Comparison of ENCODE assay signal across 21 cellular contexts in genomic region chr13:65378484-65378883, GRCh38.
DNase-seq lines count a peak whose midpoint lies in the region; ATAC-seq and TF ChIP-seq lines count a peak whose summit lies in the region.
"Had no signal": no experiment of that assay in that cellular context is flagged by ENCODE, and none has a peak within 500 bp of the region (broad histone marks: within the 10 kb centered on the region; RNA-seq: fewer than 3 reads in every experiment).

No MANE protein-coding gene starts in this region.

- H3K36me3 ChIP-seq in NT2/D1 (ENCODE audit: insufficient read depth, insufficient read length, low read length) (no peaks in the 10 kb centered on the region), adipocyte (ENCODE audit: control insufficient read depth, insufficient read depth, low read length, severe bottlenecking) (no peaks in the 10 kb centered on the region), endodermal cell (ENCODE audit: control insufficient read depth, insufficient read depth, low read length) (no peaks in the 10 kb centered on the region), mucosa of descending colon (ENCODE audit: low read depth) (no peaks in the 10 kb centered on the region)
- H3K36me3 ChIP-seq: BE2C, BLaER1 had no signal

- peak; percentile 3 for DNase-seq in NT2/D1 (ENCODE audit: low read depth, low spot score)
- no peak for DNase-seq in adipocyte (ENCODE audit: low read depth)
- no peak for DNase-seq in endodermal cell
- peak; percentile 1 for DNase-seq in iPS DF 19.7 (ENCODE audit: low read depth, low spot score)
- DNase-seq in NCI-H1417 treated with DMSO at 0.1 percent for 48 hours (lab: John Stamatoyannopoulos, UW) = no peak
- no peak for DNase-seq in sciatic nerve (ENCODE audit: low spot score)
- no peak for DNase-seq in T-helper 1 cell
- no peak for DNase-seq in mucosa of descending colon
- DNase-seq: 8988T; BE2C; C1 segment of cervical spinal cord; CD4-positive, alpha-beta memory T cell; CD4-positive, CD25-positive, alpha-beta regulatory T cell; CD8-positive, alpha-beta memory T cell; COR-L47; DMS 273 treated with DMSO at 0.1 percent for 48 hours; DMS153; DMS79 treated with DMSO at 0.1 percent for 48 hours; GF-D8 had no signal

- H3K36me3 Mint-ChIP-seq in endodermal cell (ENCODE audit: low read depth) = no peaks in the 10 kb centered on the region
- H3K36me3 Mint-ChIP-seq: CD14-positive monocyte; CD4-positive, alpha-beta memory T cell; CD4-positive, CD25-positive, alpha-beta regulatory T cell; CD8-positive, alpha-beta memory T cell had no signal

- H3K27me3 Mint-ChIP-seq in endodermal cell (ENCODE audit: insufficient read depth) = no peaks in the 10 kb centered on the region
- H3K27me3 Mint-ChIP-seq: CD4-positive, alpha-beta memory T cell; CD4-positive, CD25-positive, alpha-beta regulatory T cell; CD8-positive, alpha-beta memory T cell had no signal

- 90% methylated on average over 1 of the region's 1 CpG; no CpG with 5 or more reads in 1 of the 2 experiments for WGBS in endodermal cell (ENCODE audit: insufficient coverage in 1 of 2, insufficient read length in 1 of 2), 2 experiments

- H3K27ac Mint-ChIP-seq in endodermal cell = no peak overlapping the region
- H3K27ac Mint-ChIP-seq: CD14-positive monocyte; CD4-positive, alpha-beta memory T cell; CD4-positive, CD25-positive, alpha-beta regulatory T cell; CD8-positive, alpha-beta memory T cell had no signal

- TF ChIP-seq CTCF in endodermal cell (conservative IDR thresholded peaks at IDR 0.05) (no peak), mucosa of descending colon (IDR thresholded peaks at IDR 0.05) (no peak)

- ATAC-seq in sciatic nerve (no peak), mucosa of descending colon (no peak)

- H3K4me1 ChIP-seq in NT2/D1 (ENCODE audit: insufficient read depth, insufficient read length) (no peaks in the 10 kb centered on the region), adipocyte (ENCODE audit: control insufficient read depth, insufficient read depth, low read length) (no peaks in the 10 kb centered on the region), endodermal cell (ENCODE audit: control insufficient read depth, insufficient read depth, low read length) (no peaks in the 10 kb centered on the region), mucosa of descending colon (ENCODE audit: low read depth) (no peaks in the 10 kb centered on the region)
- H3K4me1 ChIP-seq: BE2C, BLaER1 had no signal

- H3K9ac ChIP-seq in NT2/D1 (ENCODE audit: insufficient read length, low read depth) = no peak overlapping the region
- H3K9ac ChIP-seq in adipocyte (ENCODE audit: low read length) = no peak overlapping the region
- no peak overlapping the region for H3K9ac ChIP-seq in endodermal cell (ENCODE audit: extremely low read depth, low read length, poor library complexity, severe bottlenecking)
- H3K9ac ChIP-seq: BLaER1 had no signal

- no peak overlapping the region for H3K4me3 Mint-ChIP-seq in endodermal cell
- H3K4me3 Mint-ChIP-seq: CD14-positive monocyte; CD4-positive, alpha-beta memory T cell; CD4-positive, CD25-positive, alpha-beta regulatory T cell; CD8-positive, alpha-beta memory T cell had no signal

- no peaks in the 10 kb centered on the region for H3K27me3 ChIP-seq in NT2/D1 (ENCODE audit: insufficient read depth, insufficient read length)
- no peaks in the 10 kb centered on the region for H3K27me3 ChIP-seq in adipocyte (replicated peaks; ENCODE audit: control insufficient read depth, insufficient read depth, low read length)
- no peaks in the 10 kb centered on the region for H3K27me3 ChIP-seq in endodermal cell (ENCODE audit: control insufficient read depth, insufficient read depth, low read length, poor library complexity, severe bottlenecking)
- H3K27me3 ChIP-seq: BE2C, BLaER1 had no signal

- H3K4me3 ChIP-seq in NT2/D1 (ENCODE audit: insufficient read length, low read depth) = no peak overlapping the region
- H3K4me3 ChIP-seq in adipocyte (ENCODE audit: low read length) = peak overlapping the region; percentile 0
- peak overlapping the region; percentile 29 for H3K4me3 ChIP-seq in endodermal cell (ENCODE audit: low read length)
- no peak overlapping the region for H3K4me3 ChIP-seq in mucosa of descending colon
- H3K4me3 ChIP-seq: BLaER1 had no signal

- no peaks in the 10 kb centered on the region; the same call in 1 of the 2 replicates for H3K9me3 ChIP-seq in NT2/D1 (ENCODE audit: insufficient read depth, low read length)
- H3K9me3 ChIP-seq in adipocyte (ENCODE audit: control insufficient read depth, low read length) = peaks cover 32% of the 10 kb centered on the region
- H3K9me3 ChIP-seq in endodermal cell (ENCODE audit: control insufficient read depth, low read length) = peaks cover 15% of the 10 kb centered on the region
- peaks cover 56% of the 10 kb centered on the region for H3K9me3 ChIP-seq in mucosa of descending colon
- H3K9me3 ChIP-seq: BE2C had no signal

- H3K4me1 Mint-ChIP-seq in endodermal cell = no peaks in the 10 kb centered on the region
- H3K4me1 Mint-ChIP-seq: CD14-positive monocyte; CD4-positive, alpha-beta memory T cell; CD4-positive, CD25-positive, alpha-beta regulatory T cell; CD8-positive, alpha-beta memory T cell had no signal

- intact Hi-C loops in sciatic nerve (cut with DNase I) = no loop called here
- intact Hi-C loops in mucosa of descending colon (cut with DNase I, micrococcal nuclease) = no loop called here

- peaks cover 16% of the 10 kb centered on the region for H3K9me3 Mint-ChIP-seq in endodermal cell

- no peak overlapping the region for H3K27ac ChIP-seq in endodermal cell (ENCODE audit: low read depth, low read length)
- H3K27ac ChIP-seq: BLaER1 had no signal

Comparison
In these comparisons a context has a peak if more than half of its experiments do, and no peak if none do; other contexts are left out.
1. DNase-seq: peak in NT2/D1 (single experiment) and iPS DF 19.7 (single experiment); none in adipocyte (single experiment), endodermal cell (single experiment), NCI-H1417 treated with DMSO at 0.1 percent for 48 hours (single experiment), sciatic nerve (single experiment), T-helper 1 cell (0 of 5) and mucosa of descending colon (0 of 3).
2. H3K4me3 ChIP-seq: peak in adipocyte (single experiment) and endodermal cell (single experiment); none in NT2/D1 (single experiment) and mucosa of descending colon (single experiment).